Comparison of ENCODE assay signal across 1 cellular context in the genomic region with DNA sequence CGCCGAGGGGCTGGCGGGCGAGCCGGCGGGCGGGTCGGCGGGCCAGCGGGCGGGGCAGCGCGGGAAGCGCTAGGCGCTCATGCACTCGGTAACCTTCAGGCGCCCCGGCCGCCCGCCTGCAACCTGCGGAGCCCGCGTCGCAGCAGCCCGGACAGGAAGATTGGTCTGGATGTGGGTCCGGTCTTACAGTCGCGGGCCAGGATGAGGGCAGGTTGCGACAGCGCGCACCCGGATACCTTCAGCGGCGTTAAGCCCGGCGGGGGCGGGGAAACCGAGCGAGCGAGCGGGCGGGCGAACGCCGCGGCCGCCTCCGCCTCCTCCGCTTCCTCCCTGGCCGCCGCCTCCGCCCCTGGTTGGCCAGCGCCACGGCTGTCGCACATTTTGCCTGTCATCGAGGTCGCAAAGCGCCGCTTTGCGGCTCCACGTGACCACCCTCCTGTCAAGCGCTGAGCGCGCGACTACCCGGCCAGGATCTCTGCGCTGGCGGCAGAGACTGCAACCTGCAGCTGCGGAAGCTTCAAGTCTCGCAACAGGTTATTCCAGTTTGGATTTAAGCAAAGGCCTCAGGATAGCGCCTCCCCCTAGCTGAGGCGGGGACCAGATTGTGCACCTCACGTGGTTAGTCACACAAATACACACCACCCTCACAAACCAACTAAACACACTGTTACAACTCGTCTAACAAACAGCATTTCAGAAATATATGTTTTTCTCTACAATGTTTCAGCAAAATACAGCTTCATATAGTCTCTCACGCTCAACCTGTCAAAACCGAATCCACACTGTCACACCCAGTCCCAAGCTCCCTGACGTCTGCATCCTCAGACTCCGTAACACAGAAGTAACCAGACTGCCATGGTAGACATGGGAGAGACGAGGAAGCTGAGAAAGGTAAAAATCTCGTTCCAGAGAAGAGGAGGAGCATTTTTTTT.
TF ChIP-seq lines count a peak whose summit lies in the region.

Gene FAF1, minus strand, starts transcription at position 355 of the 932 bp plus-strand sequence. CDS start 456 bp downstream, outside the sequence.

TF ChIP-seq in K562, 482 proteins besides CTCF, POLR2A, EP300 and RAD21 (continued from another document and continues in another):
- TF ChIP-seq RNF219 (CRISPR knock-in tag; IDR thresholded peaks at IDR 0.05) = no peak
- peak in 1 of 2 experiments; percentile 68; a peak in 1 of 4 replicates for TF ChIP-seq UBTF (IDR thresholded peaks at IDR 0.05; ENCODE audit: borderline replicate concordance in 1 of 2, low read depth in 2 of 2, low read length in 2 of 2)
- peak in 1 of 2 experiments; percentile 28; a peak in 2 of 4 replicates for TF ChIP-seq TEAD1 (CRISPR knock-in tag; IDR thresholded peaks at IDR 0.05)
- peak; percentile 73; the same call in 1 of the 2 replicates for TF ChIP-seq TCF7 (IDR thresholded peaks at IDR 0.05; ENCODE audit: borderline replicate concordance)
- TF ChIP-seq NFIC (IDR thresholded peaks at IDR 0.05) = peak; percentile 15; the same call in 1 of the 2 replicates
- peak; percentile 92 for TF ChIP-seq POLR2H (tag; IDR thresholded peaks at IDR 0.05; ENCODE audit: low read depth)
- no peak for TF ChIP-seq MBD1 (CRISPR knock-in tag; IDR thresholded peaks at IDR 0.05)
- TF ChIP-seq U2AF2 (optimal IDR thresholded peaks at IDR 0.05; ENCODE audit: low read depth, low read length) = no peak
- no peak for TF ChIP-seq IFI16 (CRISPR knock-in tag; IDR thresholded peaks at IDR 0.05)
- no peak for TF ChIP-seq SIRT6 (IDR thresholded peaks at IDR 0.05; ENCODE audit: low read depth, low read length)
- TF ChIP-seq FIP1L1 (IDR thresholded peaks at IDR 0.05; ENCODE audit: low read depth, low read length, poor library complexity, severe bottlenecking) = peak; percentile 84
- TF ChIP-seq GABPB2 (CRISPR knock-in tag; conservative IDR thresholded peaks at IDR 0.05) = no peak
- peak; percentile 92 for TF ChIP-seq GTF2F1 (IDR thresholded peaks at IDR 0.05; ENCODE audit: low read depth, low read length)
- no peak for TF ChIP-seq HMG20B (CRISPR knock-in tag; IDR thresholded peaks at IDR 0.05)
- peak; percentile 90 for TF ChIP-seq HCFC1 (IDR thresholded peaks at IDR 0.05; ENCODE audit: low read depth, low read length)
- TF ChIP-seq ZSCAN29 (IDR thresholded peaks at IDR 0.05) = no peak
- peak; percentile 97 for TF ChIP-seq RAD51 (IDR thresholded peaks at IDR 0.05; ENCODE audit: borderline replicate concordance, low read depth)
- peak; percentile 99 for TF ChIP-seq CREB1 (IDR thresholded peaks at IDR 0.05)
- TF ChIP-seq CREB1 (CRISPR knock-in tag; IDR thresholded peaks at IDR 0.05) = peak; percentile 99
- TF ChIP-seq ZBTB33 (CRISPR knock-in tag; IDR thresholded peaks at IDR 0.05) = peak; percentile 47; the same call in 1 of the 2 replicates
- peak; percentile 24 to 86; a peak in 3 of 4 replicates for TF ChIP-seq TBL1XR1 (IDR thresholded peaks at IDR 0.05; ENCODE audit: low read length in 2 of 2)
- no peak for TF ChIP-seq STAT5A (IDR thresholded peaks at IDR 0.05; ENCODE audit: borderline replicate concordance, low read length)
- no peak for TF ChIP-seq ILF3 (IDR thresholded peaks at IDR 0.05; ENCODE audit: borderline replicate concordance)
- peak; percentile 67; the same call in 1 of the 2 replicates for TF ChIP-seq ZBED1 (IDR thresholded peaks at IDR 0.05)
- no peak for TF ChIP-seq YBX1 (IDR thresholded peaks at IDR 0.05)
- TF ChIP-seq MTF1 (CRISPR knock-in tag; IDR thresholded peaks at IDR 0.05; ENCODE audit: borderline replicate concordance) = no peak
- TF ChIP-seq ASH1L (IDR thresholded peaks at IDR 0.05; ENCODE audit: borderline replicate concordance, low read depth, partially characterized antibody) = no peak
- TF ChIP-seq HSF4 (CRISPR knock-in tag; IDR thresholded peaks at IDR 0.05; ENCODE audit: borderline replicate concordance) = no peak
- TF ChIP-seq NR2C1 (IDR thresholded peaks at IDR 0.05) = no peak
- peak; percentile 29; the same call in 1 of the 2 replicates for TF ChIP-seq NR2C1 (tag; IDR thresholded peaks at IDR 0.05)
- no peak for TF ChIP-seq ARID1B (IDR thresholded peaks at IDR 0.05)
- TF ChIP-seq ZNF592 (IDR thresholded peaks at IDR 0.05) = peak; percentile 13; the same call in 1 of the 2 replicates
- peak; percentile 88; the same call in 1 of the 2 replicates for TF ChIP-seq MTA3 (IDR thresholded peaks at IDR 0.05; ENCODE audit: borderline replicate concordance)
- TF ChIP-seq NCOA2 (IDR thresholded peaks at IDR 0.05; ENCODE audit: partially characterized antibody in 2 of 2) = peak in 1 of 2 experiments; percentile 79
- no peak for TF ChIP-seq ZNF717 (CRISPR knock-in tag; IDR thresholded peaks at IDR 0.05)
- 0 out of 4 replicates have a peak, but pooled peaks of 1 of the 2 experiments have one; percentile 28 for TF ChIP-seq ETV6 (IDR thresholded peaks at IDR 0.05; ENCODE audit: borderline replicate concordance in 1 of 2, low read depth in 2 of 2, low read length in 1 of 2)
- TF ChIP-seq ETV6 (CRISPR knock-in tag; IDR thresholded peaks at IDR 0.05; ENCODE audit: borderline replicate concordance) = no peak
- TF ChIP-seq, protein P1, sequence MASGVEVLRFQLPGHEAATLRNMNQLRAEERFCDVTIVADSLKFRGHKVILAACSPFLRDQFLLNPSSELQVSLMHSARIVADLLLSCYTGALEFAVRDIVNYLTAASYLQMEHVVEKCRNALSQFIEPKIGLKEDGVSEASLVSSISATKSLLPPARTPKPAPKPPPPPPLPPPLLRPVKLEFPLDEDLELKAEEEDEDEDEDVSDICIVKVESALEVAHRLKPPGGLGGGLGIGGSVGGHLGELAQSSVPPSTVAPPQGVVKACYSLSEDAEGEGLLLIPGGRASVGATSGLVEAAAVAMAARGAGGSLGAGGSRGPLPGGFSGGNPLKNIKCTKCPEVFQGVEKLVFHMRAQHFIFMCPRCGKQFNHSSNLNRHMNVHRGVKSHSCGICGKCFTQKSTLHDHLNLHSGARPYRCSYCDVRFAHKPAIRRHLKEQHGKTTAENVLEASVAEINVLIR (CRISPR knock-in tag; IDR thresholded peaks at IDR 0.05) = peak; percentile 95
- no peak for TF ChIP-seq HOXB6 (CRISPR knock-in tag; IDR thresholded peaks at IDR 0.05; ENCODE audit: borderline replicate concordance)
- peak in 1 of 2 experiments; percentile 76; a peak in 1 of 3 replicates for TF ChIP-seq CBX3 (IDR thresholded peaks at IDR 0.05; ENCODE audit: borderline replicate concordance in 1 of 2, low read length in 2 of 2)
- TF ChIP-seq TCF15 (CRISPR knock-in tag; IDR thresholded peaks at IDR 0.05) = no peak
- no peak; the same call in 1 of the 2 replicates for TF ChIP-seq ZNF263 (CRISPR knock-in tag; IDR thresholded peaks at IDR 0.05; ENCODE audit: borderline replicate concordance)
- TF ChIP-seq RBM17 (IDR thresholded peaks at IDR 0.05; ENCODE audit: borderline replicate concordance, low read depth, low read length) = no peak
